1 cellular context compared by ENCODE assay signal in genomic region chr5:134151723-134152122, GRCh38.
A peak's percentile ranks its signal among the peaks of the same experiment; 100 is the strongest.
TF ChIP-seq lines count a peak whose summit lies in the region.

No MANE protein-coding gene starts in this region.

TF ChIP-seq in GM12878, 131 proteins besides CTCF, POLR2A, EP300 and RAD21:
- no peak for TF ChIP-seq TBL1XR1 (IDR thresholded peaks at IDR 0.05; ENCODE audit: low read depth, low read length)
- peak; percentile 69 for TF ChIP-seq POLR2AphosphoS5 (IDR thresholded peaks at IDR 0.05; ENCODE audit: low read length)
TF ChIP-seq in GM12878: peak in this region for 1.
